22 cellular contexts compared by ENCODE assay signal in genomic region chr10:132960651-132961419, GRCh38. TPM values are rescaled to one million over a fixed set of nuclear protein-coding genes. Genes with fewer than 3 reads are reported as not detected.
DNase-seq lines count a peak whose midpoint lies in the region; ATAC-seq and TF ChIP-seq lines count a peak whose summit lies in the region.
"Had no signal": no experiment of that assay in that cellular context is flagged by ENCODE, and none has a peak within 500 bp of the region (broad histone marks: within the 10 kb centered on the region; RNA-seq: fewer than 3 reads in every experiment).

No MANE protein-coding gene starts in this region.

- TF ChIP-seq CTCF in A673 (conservative IDR thresholded peaks at IDR 0.05; ENCODE audit: low read depth, low read length) = no peak

- H3K4me3 Mint-ChIP-seq in stimulated activated naive CD8-positive, alpha-beta T cell treated with anti-CD3 and anti-CD28 coated beads, Interleukin-15, amount 100 ng/mL, for 72 hours = peak overlapping the region; percentile 39 to 48
- H3K4me3 Mint-ChIP-seq in activated T-helper 17 cell treated with anti-CD3 and anti-CD28 coated beads, Interleukin-2, amount 50 U/mL, for 72 hours = peak overlapping the region; percentile 88
- H3K4me3 Mint-ChIP-seq in naive thymus-derived CD8-positive, alpha-beta T cell = peak overlapping the region in 7 of 10 donors; percentile 39 to 56 (median 45)

- peaks cover 32% of the 10 kb centered on the region for H3K27me3 ChIP-seq in A673 (replicated peaks; ENCODE audit: insufficient read depth, low read depth, low read length, poor library complexity)

- no peak overlapping the region for H3K27ac ChIP-seq in A673 (ENCODE audit: low read depth, low read length, poor library complexity, severe bottlenecking)
- H3K27ac ChIP-seq: gastrocnemius medialis, thoracic aorta, WERI-Rb-1 had no signal

- no peak for DNase-seq in stimulated activated naive CD8-positive, alpha-beta T cell treated with anti-CD3 and anti-CD28 coated beads, Interleukin-15, amount 100 ng/mL, for 72 hours
- no peak for DNase-seq in stimulated activated naive CD8-positive, alpha-beta T cell treated with anti-CD3 and anti-CD28 coated beads, Interleukin-15, Interleukin-2, amounts not matched to agents 100 U/mL and 50 U/mL, for 24 hours
- DNase-seq in naive thymus-derived CD8-positive, alpha-beta T cell = no peak
- DNase-seq in SKM-1 treated with dmso at 0.1 percent for 144 hours (lab: John Stamatoyannopoulos, UW; ENCODE audit: unreplicated experiment) (no peak), A673 (ENCODE audit: low spot score) (no peak)
- DNase-seq: AML-193, amniotic stem cell, erythroblast, gastrocnemius medialis, GOT3, Karpas-422, midbrain, NCI-H1105, NCI-H2107, NCI-H524, WERI-Rb-1 had no signal

- H3K27me3 Mint-ChIP-seq in stimulated activated naive CD8-positive, alpha-beta T cell treated with anti-CD3 and anti-CD28 coated beads, Interleukin-15, amount 100 ng/mL, for 72 hours = peaks cover 40% of the 10 kb centered on the region
- H3K27me3 Mint-ChIP-seq in activated T-helper 17 cell treated with anti-CD3 and anti-CD28 coated beads, Interleukin-2, amount 50 U/mL, for 72 hours = peaks cover 9% of the 10 kb centered on the region
- peaks cover 5 to 12% (median 10%) of the 10 kb centered on the region in 5 donors for H3K27me3 Mint-ChIP-seq in naive thymus-derived CD8-positive, alpha-beta T cell

- intact Hi-C loops in A673 (cut with micrococcal nuclease; ENCODE audit: unreplicated experiment) = no loop called here

- CTCF ChIA-PET in A673 (lab: Charles Lee) = no interaction called here

- no peaks in the 10 kb centered on the region for H3K9me3 ChIP-seq in A673 (ENCODE audit: low read depth, low read length, poor library complexity, severe bottlenecking)
- H3K9me3 ChIP-seq: gastrocnemius medialis, thoracic aorta had no signal

- no peaks in the 10 kb centered on the region for H3K36me3 Mint-ChIP-seq in activated T-helper 17 cell treated with anti-CD3 and anti-CD28 coated beads, Interleukin-2, amount 50 U/mL, for 72 hours (ENCODE audit: low read depth)
- H3K36me3 Mint-ChIP-seq in naive thymus-derived CD8-positive, alpha-beta T cell = no peaks in the 10 kb centered on the region

- H3K27ac Mint-ChIP-seq in stimulated activated naive CD8-positive, alpha-beta T cell treated with anti-CD3 and anti-CD28 coated beads, Interleukin-15, amount 100 ng/mL, for 72 hours = peak overlapping the region in 1 of 2 donors; percentile 24
- H3K27ac Mint-ChIP-seq in activated T-helper 17 cell treated with anti-CD3 and anti-CD28 coated beads, Interleukin-2, amount 50 U/mL, for 72 hours = no peak overlapping the region
- H3K27ac Mint-ChIP-seq in naive thymus-derived CD8-positive, alpha-beta T cell = no peak overlapping the region
- H3K27ac Mint-ChIP-seq: activated T-helper 1 cell treated with anti-CD3 and anti-CD28 coated beads, Interleukin-12 subunit alpha, Interleukin-12 subunit beta, Interleukin-2, Interleukin-4 antibody, amounts not matched to agents 30 ng/mL and 10 ng/mL and 1 ng/mL, durations not matched to agents 14 hours and 24 hours and 36 hours had no signal

- no peaks in the 10 kb centered on the region for H3K36me3 ChIP-seq in A673 (ENCODE audit: insufficient read depth, low read length, poor library complexity, severe bottlenecking)
- H3K36me3 ChIP-seq: cardiac muscle cell, gastrocnemius medialis, thoracic aorta, WERI-Rb-1 had no signal

- BruUV-seq in A673 (replicated peaks; lab: Mats Ljungman, UMichigan) = no TSS peak

- POLR2A ChIA-PET in naive thymus-derived CD8-positive, alpha-beta T cell (lab: Charles Lee) = no interaction called here
- POLR2A ChIA-PET in A673 (lab: Charles Lee; ENCODE audit: low non-redundant PET) = no interaction called here

- H3K4me1 ChIP-seq in A673 (ENCODE audit: insufficient read depth, low read length, poor library complexity, severe bottlenecking) = no peaks in the 10 kb centered on the region

- ATAC-seq in stimulated activated naive CD8-positive, alpha-beta T cell treated with anti-CD3 and anti-CD28 coated beads, Interleukin-15, amount 100 ng/mL, for 72 hours = no peak
- ATAC-seq in stimulated activated naive CD8-positive, alpha-beta T cell treated with anti-CD3 and anti-CD28 coated beads, Interleukin-15, Interleukin-2, amounts not matched to agents 100 U/mL and 50 U/mL, for 24 hours = no peak
- ATAC-seq in activated T-helper 17 cell treated with anti-CD3 and anti-CD28 coated beads, Interleukin-2, amount 50 U/mL, for 72 hours (replicated peaks) = no peak
- no peak for ATAC-seq in naive thymus-derived CD8-positive, alpha-beta T cell
- no peak for ATAC-seq in HG03460 (IDR thresholded peaks at IDR 0.05; ENCODE audit: unreplicated experiment)
- ATAC-seq: gastrocnemius medialis had no signal

- no peak overlapping the region for H3K4me3 ChIP-seq in A673 (ENCODE audit: low read depth, low read length, poor library complexity, severe bottlenecking)
- H3K4me3 ChIP-seq: cardiac muscle cell had no signal

- no peaks in the 10 kb centered on the region for H3K9me3 Mint-ChIP-seq in stimulated activated naive CD8-positive, alpha-beta T cell treated with anti-CD3 and anti-CD28 coated beads, Interleukin-15, amount 100 ng/mL, for 72 hours
- H3K9me3 Mint-ChIP-seq in activated T-helper 17 cell treated with anti-CD3 and anti-CD28 coated beads, Interleukin-2, amount 50 U/mL, for 72 hours = no peaks in the 10 kb centered on the region
- no peaks in the 10 kb centered on the region for H3K9me3 Mint-ChIP-seq in naive thymus-derived CD8-positive, alpha-beta T cell
- H3K9me3 Mint-ChIP-seq: activated T-helper 1 cell treated with anti-CD3 and anti-CD28 coated beads, Interleukin-12 subunit alpha, Interleukin-12 subunit beta, Interleukin-2, Interleukin-4 antibody, amounts not matched to agents 30 ng/mL and 10 ng/mL and 1 ng/mL, durations not matched to agents 14 hours and 24 hours and 36 hours had no signal

- peaks cover 41% of the 10 kb centered on the region for H3K4me1 Mint-ChIP-seq in stimulated activated naive CD8-positive, alpha-beta T cell treated with anti-CD3 and anti-CD28 coated beads, Interleukin-15, amount 100 ng/mL, for 72 hours
- peaks cover 18% of the 10 kb centered on the region for H3K4me1 Mint-ChIP-seq in activated T-helper 17 cell treated with anti-CD3 and anti-CD28 coated beads, Interleukin-2, amount 50 U/mL, for 72 hours
- peaks cover 16 to 22% (median 20%) of the 10 kb centered on the region in 4 donors for H3K4me1 Mint-ChIP-seq in naive thymus-derived CD8-positive, alpha-beta T cell

RNA-seq across cellular contexts. Expression of gene CFAP46, which starts 18.5 kb away (rescaled TPM):
- not detected for total RNA-seq in activated T-helper 17 cell treated with anti-CD3 and anti-CD28 coated beads, Interleukin-2, amount 50 U/mL, for 72 hours
- total RNA-seq in naive thymus-derived CD8-positive, alpha-beta T cell = not detected
- polyA plus RNA-seq in naive thymus-derived CD8-positive, alpha-beta T cell = not detected
- 1.3 and 1.9 TPM in 2 replicates for total RNA-seq in A673 (2021)
- total RNA-seq: activated T-helper 1 cell treated with anti-CD3 and anti-CD28 coated beads, Interleukin-12 subunit alpha, Interleukin-12 subunit beta, Interleukin-2, Interleukin-4 antibody, amounts not matched to agents 30 ng/mL and 10 ng/mL and 1 ng/mL, durations not matched to agents 14 hours and 24 hours and 36 hours; T-helper 1 cell treated with Interleukin-12 subunit alpha and Interleukin-12 subunit beta and Interleukin-4 antibody, amounts not matched to agents 30 ng/mL and 1 ng/mL, for 36 hours; thoracic aorta had no signal
